In the genomic region with DNA sequence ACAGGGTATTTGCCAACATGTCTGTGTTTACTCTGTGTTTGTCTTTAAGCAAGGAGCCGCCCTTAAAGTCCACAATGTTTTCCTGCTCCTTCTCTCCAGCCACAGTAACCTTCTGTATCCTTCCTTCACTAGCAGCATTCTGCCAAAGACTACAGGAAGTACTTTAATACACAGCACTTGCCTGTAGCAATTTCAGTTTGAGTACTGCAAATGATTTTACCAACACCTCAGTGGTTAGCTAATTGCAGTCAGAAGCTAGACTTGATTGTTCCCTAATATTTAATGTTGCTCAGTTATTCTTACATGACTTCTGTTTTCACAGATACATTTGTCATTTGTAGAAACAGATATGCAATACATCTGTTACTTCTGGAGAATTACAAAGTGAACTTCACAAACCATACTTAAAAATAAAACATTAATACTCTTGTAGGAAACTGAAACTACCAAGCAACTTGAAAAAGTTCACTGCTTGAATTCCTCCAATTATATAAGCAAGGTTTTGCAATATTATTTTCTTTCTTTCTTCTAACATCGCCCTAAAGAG, we compare ENCODE assay signal across 1 cellular context.
TF ChIP-seq lines count a peak whose summit lies in the region.

No MANE protein-coding gene starts in this region.

TF ChIP-seq in IMR-90, 13 proteins besides CTCF, POLR2A, EP300 and RAD21 (continued from another document):
- TF ChIP-seq, protein P1, sequence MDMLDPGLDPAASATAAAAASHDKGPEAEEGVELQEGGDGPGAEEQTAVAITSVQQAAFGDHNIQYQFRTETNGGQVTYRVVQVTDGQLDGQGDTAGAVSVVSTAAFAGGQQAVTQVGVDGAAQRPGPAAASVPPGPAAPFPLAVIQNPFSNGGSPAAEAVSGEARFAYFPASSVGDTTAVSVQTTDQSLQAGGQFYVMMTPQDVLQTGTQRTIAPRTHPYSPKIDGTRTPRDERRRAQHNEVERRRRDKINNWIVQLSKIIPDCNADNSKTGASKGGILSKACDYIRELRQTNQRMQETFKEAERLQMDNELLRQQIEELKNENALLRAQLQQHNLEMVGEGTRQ (IDR thresholded peaks at IDR 0.05; ENCODE audit: low read depth, low read length) = no peak
- TF ChIP-seq FOS (IDR thresholded peaks at IDR 0.05; ENCODE audit: low read depth, low read length) = no peak
- TF ChIP-seq MXI1 (IDR thresholded peaks at IDR 0.05; ENCODE audit: borderline replicate concordance, low read depth, low read length) = no peak
- TF ChIP-seq MAZ (IDR thresholded peaks at IDR 0.05; ENCODE audit: borderline replicate concordance, low read depth, low read length) = no peak
